21 cellular contexts compared by ENCODE assay signal in genomic region chr3:22885574-22886348, GRCh38.
"Had no signal": no experiment of that assay in that cellular context is flagged by ENCODE, and none has a peak within 500 bp of the region (broad histone marks: within the 10 kb centered on the region; RNA-seq: fewer than 3 reads in every experiment).

No MANE protein-coding gene starts in this region.

- H3K4me1 ChIP-seq: adrenal gland had no signal

- H3K27ac ChIP-seq: adrenal gland, KMS-11 had no signal

- ATAC-seq: activated T-helper 17 cell treated with anti-CD3 and anti-CD28 coated beads, Interleukin-2, amount 50 U/mL, for 72 hours; T-helper 17 cell had no signal

- H3K36me3 ChIP-seq: adrenal gland had no signal

- H3K4me3 ChIP-seq: adrenal gland had no signal

- H3K9me3 ChIP-seq: adrenal gland had no signal

- DNase-seq: activated B cell treated with CpG ODN at 0.5 μM for 24 hours; activated CD4-positive, alpha-beta memory T cell treated with anti-CD3 and anti-CD28 coated beads, Interleukin-2, amount 10 ng/mL, durations not matched to agents 7 days and 5 days; activated CD4-positive, alpha-beta T cell treated with anti-CD3 and anti-CD28 coated beads, Interleukin-2, amount 50 U/mL, for 1 hour; activated gamma-delta T cell treated with Interleukin-2 at 50 U/mL for 16 hours; activated naive CD4-positive, alpha-beta T cell treated with anti-CD3 and anti-CD28 coated beads, Interleukin-2, amount 10 ng/mL, durations not matched to agents 7 days and 5 days; activated naive CD8-positive, alpha-beta T cell treated with anti-CD3 and anti-CD28 coated beads, Interleukin-2, amount 10 ng/mL, durations not matched to agents 7 days and 5 days; activated T-cell treated with anti-CD3 and anti-CD28 coated beads for 4 hours; activated T-cell treated with anti-CD3 and anti-CD28 coated beads, Interleukin-2, amount 50 U/mL, for 48 hours; NCI-H1092 treated with DMSO at 0.1 percent for 48 hours; NCI-H1436; NCI-H1694 treated with DMSO at 0.1 percent for 48 hours; NCI-H2171; NCI-H226; NCI-H526; NCI-H774; SHP77 treated with DMSO at 0.1 percent for 48 hours; T-helper 17 cell; T-helper 9 cell had no signal
